30 cellular contexts compared by ENCODE assay signal in genomic region chr7:50580053-50580452, GRCh38. TPM values are rescaled to one million over a fixed set of nuclear protein-coding genes. Genes with fewer than 3 reads are reported as not detected.
"Had no signal": no experiment of that assay in that cellular context is flagged by ENCODE, and none has a peak within 500 bp of the region (broad histone marks: within the 10 kb centered on the region; RNA-seq: fewer than 3 reads in every experiment).

No MANE protein-coding gene starts in this region.

- DNase-seq: activated CD4-positive, alpha-beta memory T cell treated with anti-CD3 and anti-CD28 coated beads for 36 hours; activated CD4-positive, alpha-beta T cell treated with anti-CD3 and anti-CD28 coated beads for 36 hours; activated CD4-positive, alpha-beta T cell treated with anti-CD3 and anti-CD28 coated beads, Interleukin-2, amount 10 ng/mL, durations not matched to agents 24 days and 14 days; activated CD4-positive, CD25-positive, alpha-beta regulatory T cell; activated CD4-positive, CD25-positive, alpha-beta regulatory T cell treated with anti-CD3 and anti-CD28 coated beads, Interleukin-2, amount 50 U/mL, for 72 hours; activated CD8-positive, alpha-beta memory T cell treated with anti-CD3 and anti-CD28 coated beads, Interleukin-2, amount 10 ng/mL, durations not matched to agents 7 days and 5 days; activated CD8-positive, alpha-beta memory T cell treated with anti-CD3 and anti-CD28 coated beads, Interleukin-2, amount 50 U/mL, for 4 hours; activated CD8-positive, alpha-beta T cell treated with anti-CD3 and anti-CD28 coated beads, Interleukin-2, amount 10 ng/mL, durations not matched to agents 7 days and 5 days; activated gamma-delta T cell; activated naive CD4-positive, alpha-beta T cell; activated naive CD4-positive, alpha-beta T cell treated with anti-CD3 and anti-CD28 coated beads, Interleukin-2, amount 10 ng/mL, durations not matched to agents 7 days and 5 days; activated naive CD8-positive, alpha-beta T cell treated with anti-CD3 and anti-CD28 coated beads, Interleukin-2, amount 10 ng/mL, durations not matched to agents 7 days and 5 days; activated T-cell treated with anti-CD3 and anti-CD28 coated beads, Interleukin-2, amount 50 U/mL, for 1 hour; activated T-cell treated with anti-CD3 and anti-CD28 coated beads, Interleukin-2, amount 50 U/mL, for 72 hours; caudate nucleus; cortex of kidney; dermis blood vessel endothelial cell; effector CD4-positive, alpha-beta T cell; effector memory CD8-positive, alpha-beta T cell; erythroblast; foreskin keratinocyte; gastrocnemius medialis; heart right ventricle; T-helper 2 cell had no signal

- H3K4me3 ChIP-seq: esophagus muscularis mucosa, gastrocnemius medialis, heart right ventricle had no signal

- H3K4me1 ChIP-seq: esophagus muscularis mucosa, foreskin keratinocyte, gastrocnemius medialis, heart right ventricle had no signal

- H3K36me3 ChIP-seq: esophagus muscularis mucosa, gastrocnemius medialis, heart right ventricle had no signal

- H3K27ac ChIP-seq: esophagus muscularis mucosa, foreskin keratinocyte, gastrocnemius medialis, heart right ventricle had no signal

- H3K9me3 ChIP-seq: gastrocnemius medialis had no signal

- ATAC-seq: activated CD4-positive, alpha-beta T cell treated with anti-CD3 and anti-CD28 coated beads for 36 hours; activated CD8-positive, alpha-beta memory T cell treated with anti-CD3 and anti-CD28 coated beads, Interleukin-2, amount 10 ng/mL, durations not matched to agents 7 days and 5 days; activated CD8-positive, alpha-beta T cell treated with anti-CD3 and anti-CD28 coated beads, Interleukin-2, amount 10 ng/mL, durations not matched to agents 7 days and 5 days; activated naive CD4-positive, alpha-beta T cell treated with anti-CD3 and anti-CD28 coated beads, Interleukin-2, amount 50 U/mL, for 72 hours; activated T-cell treated with anti-CD3 and anti-CD28 coated beads, Interleukin-2, amount 50 U/mL, for 72 hours; effector memory CD8-positive, alpha-beta T cell; foreskin keratinocyte; gastrocnemius medialis; heart right ventricle had no signal

- H3K27me3 ChIP-seq: esophagus muscularis mucosa, gastrocnemius medialis, heart right ventricle had no signal

- FAIRE-seq: astrocyte, colon had no signal

RNA-seq across cellular contexts. Expression of gene DDC, which starts 14.8 kb away (rescaled TPM):
- total RNA-seq: activated CD4-positive, alpha-beta memory T cell treated with anti-CD3 and anti-CD28 coated beads for 36 hours; activated CD8-positive, alpha-beta memory T cell treated with anti-CD3 and anti-CD28 coated beads, Interleukin-2, amount 10 ng/mL, durations not matched to agents 7 days and 5 days; activated CD8-positive, alpha-beta T cell treated with anti-CD3 and anti-CD28 coated beads, Interleukin-2, amount 10 ng/mL, durations not matched to agents 7 days and 5 days; activated naive CD8-positive, alpha-beta T cell treated with anti-CD3 and anti-CD28 coated beads, Interleukin-2, amount 10 ng/mL, durations not matched to agents 7 days and 5 days; activated T-cell treated with anti-CD3 and anti-CD28 coated beads, Interleukin-2, amount 50 U/mL, for 72 hours; astrocyte; chondrocyte; esophagus muscularis mucosa; foreskin keratinocyte; heart right ventricle; T-helper 1 cell treated with Interleukin-12 subunit alpha and Interleukin-12 subunit beta and Interleukin-4 antibody, amounts not matched to agents 30 ng/mL and 1 ng/mL, for 36 hours had no signal
- polyA plus RNA-seq: foreskin keratinocyte, heart right ventricle had no signal
